16 cellular contexts compared by ENCODE assay signal in the genomic region with DNA sequence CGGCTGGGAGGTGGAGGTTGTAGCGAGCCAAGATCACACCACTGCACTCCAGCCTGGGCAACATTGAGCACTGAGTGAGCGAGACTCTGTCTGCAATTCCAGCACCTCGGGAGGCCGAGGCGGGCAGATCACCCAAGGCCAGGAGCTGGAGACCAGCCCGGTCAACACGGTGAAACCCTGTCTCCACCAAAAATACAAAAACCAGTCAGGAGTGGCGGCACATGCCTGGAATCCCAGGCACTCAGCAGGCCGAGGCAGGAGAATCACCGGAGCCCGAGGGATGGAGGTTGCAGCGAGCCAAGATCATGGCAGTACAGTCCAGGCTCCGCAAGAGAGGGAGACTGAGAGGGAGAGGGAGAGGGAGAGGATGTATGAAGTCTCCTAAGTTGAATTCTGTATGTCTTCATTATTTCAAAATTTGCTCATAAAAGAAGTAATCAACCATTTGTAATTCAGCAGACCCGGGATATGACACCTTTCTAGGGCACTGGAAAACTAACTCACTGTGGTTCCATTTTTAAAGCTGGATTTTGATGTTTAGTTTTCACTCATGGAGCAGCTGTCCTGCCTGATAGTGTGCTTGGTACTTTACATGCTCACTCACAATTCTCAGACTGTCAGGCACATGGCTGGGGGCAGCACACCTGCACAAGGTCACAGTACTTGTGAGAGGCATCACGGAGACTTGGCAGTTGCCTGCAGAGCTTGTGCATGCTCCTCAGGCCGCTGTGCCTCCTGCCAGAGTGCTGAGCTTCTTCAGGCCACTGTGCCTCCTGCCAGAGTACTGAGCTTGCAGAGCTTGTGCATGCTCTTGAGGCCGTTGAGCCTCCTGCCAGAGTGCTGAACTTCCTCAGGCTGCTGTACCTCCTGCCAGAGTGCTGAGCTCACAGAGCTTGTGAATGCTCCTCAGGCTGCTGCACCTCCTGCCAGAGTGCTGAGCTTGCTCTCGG.
DNase-seq lines count a peak whose midpoint lies in the region; ATAC-seq and TF ChIP-seq lines count a peak whose summit lies in the region.
"Had no signal": no experiment of that assay in that cellular context is flagged by ENCODE, and none has a peak within 500 bp of the region (broad histone marks: within the 10 kb centered on the region; RNA-seq: fewer than 3 reads in every experiment).

No MANE protein-coding gene starts in this region.

- no peaks in the 10 kb centered on the region for H4K20me1 ChIP-seq in neural progenitor cell (ENCODE audit: low read depth)
- H4K20me1 ChIP-seq: BLaER1 treated with 17β-estradiol and CSF1 and Interleukin-3, amounts not matched to agents 10 nM and 100 nM had no signal

- H3K27me3 ChIP-seq in lung (ENCODE audit: control insufficient read depth, insufficient read depth) (no peaks in the 10 kb centered on the region), stomach (no peaks in the 10 kb centered on the region), neural progenitor cell (no peaks in the 10 kb centered on the region)
- H3K27me3 ChIP-seq: BLaER1 treated with 17β-estradiol and CSF1 and Interleukin-3, amounts not matched to agents 10 nM and 100 nM had no signal

- peaks cover 8% of the 10 kb centered on the region for H3F3A ChIP-seq in neural progenitor cell (ENCODE audit: low read depth)

- no peak for ATAC-seq in Right ventricle myocardium inferior
- ATAC-seq in left ventricle myocardium superior: no peak
- ATAC-seq in lung (ENCODE audit: insufficient read depth, low FRiP score): no peak
- ATAC-seq in activated naive CD8-positive, alpha-beta T cell treated with anti-CD3 and anti-CD28 coated beads, Interleukin-2, amount 50 U/mL, for 24 hours: no peak
- ATAC-seq in HG03135 (IDR thresholded peaks at IDR 0.05; ENCODE audit: unreplicated experiment): no peak
- ATAC-seq: GM23338, HCT116 had no signal

- DNase-seq in Right ventricle myocardium inferior (ENCODE audit: missing footprints) (peak; percentile 14), left ventricle myocardium superior (no peak), RPMI8226 (peak; percentile 40), lung (ENCODE audit: low spot score) (peak; percentile 13), stomach (peak; percentile 11), neural progenitor cell (ENCODE audit: low spot score) (no peak)
- DNase-seq in activated naive CD8-positive, alpha-beta T cell treated with anti-CD3 and anti-CD28 coated beads, Interleukin-2, amount 50 U/mL, for 24 hours: no peak
- DNase-seq: NCI-H1417, NCI-H1930, NCI-H2171 treated with DMSO at 0.1 percent for 48 hours, NCI-H446 treated with DMSO at 0.1 percent for 48 hours, OCI-M1 had no signal

- no peak overlapping the region for H2AFZ ChIP-seq in neural progenitor cell (replicated peaks)
- H2AFZ ChIP-seq: GM23338 had no signal

- no peak overlapping the region for H3K4me3 Mint-ChIP-seq in neural progenitor cell
- no peak overlapping the region for H3K4me3 Mint-ChIP-seq in activated naive CD8-positive, alpha-beta T cell treated with anti-CD3 and anti-CD28 coated beads, Interleukin-2, amount 50 U/mL, for 24 hours
- H3K4me3 Mint-ChIP-seq: GM23338 had no signal

- intact Hi-C loops in Right ventricle myocardium inferior (cut with DNase I): no loop called here
- intact Hi-C loops in left ventricle myocardium superior (cut with micrococcal nuclease): no loop called here
- intact Hi-C loops in stomach (cut with DNase I; ENCODE audit: low total_unique reads): no loop called here

- no peaks in the 10 kb centered on the region for H3K79me2 ChIP-seq in neural progenitor cell (ENCODE audit: low read depth)

- TF ChIP-seq POLR2A in stomach (IDR thresholded peaks at IDR 0.05): no peak

- H3K4me1 Mint-ChIP-seq in neural progenitor cell: peaks cover 8% of the 10 kb centered on the region
- peaks cover 6% of the 10 kb centered on the region for H3K4me1 Mint-ChIP-seq in activated naive CD8-positive, alpha-beta T cell treated with anti-CD3 and anti-CD28 coated beads, Interleukin-2, amount 50 U/mL, for 24 hours
- H3K4me1 Mint-ChIP-seq: GM23338 had no signal

- WGBS in lung, 2 donors: 91 to 94% methylated on average over 19 of the region's 19 CpGs
- 83 to 93% (median 90%) methylated on average over 17 to 19 of the region's 19 CpGs for WGBS in stomach, 5 donors

- no peak overlapping the region for H3K4me2 ChIP-seq in neural progenitor cell
- H3K4me2 ChIP-seq: BLaER1 treated with 17β-estradiol and CSF1 and Interleukin-3, amounts not matched to agents 10 nM and 100 nM; GM23338 had no signal

- H3K36me3 ChIP-seq in lung (ENCODE audit: control insufficient read depth in 2 of 2, insufficient read depth in 2 of 2, low read length in 2 of 2) (no peaks in the 10 kb centered on the region), stomach (no peaks in the 10 kb centered on the region), neural progenitor cell (no peaks in the 10 kb centered on the region)

- no peak overlapping the region for H3K27ac ChIP-seq in lung (ENCODE audit: low read depth in 1 of 2, low read length in 1 of 2)
- no peak overlapping the region for H3K27ac ChIP-seq in stomach
- H3K27ac ChIP-seq in neural progenitor cell: no peak overlapping the region
- H3K27ac ChIP-seq: BLaER1 treated with 17β-estradiol and CSF1 and Interleukin-3, amounts not matched to agents 10 nM and 100 nM had no signal

- no peak for TF ChIP-seq EP300 in stomach (IDR thresholded peaks at IDR 0.05)

- H3K9me3 ChIP-seq in lung (ENCODE audit: control insufficient read depth in 2 of 2, insufficient read depth in 1 of 2, low read length in 1 of 2) (peaks cover 0 to 21% of the 10 kb centered on the region in 2 donors), stomach (peaks cover 2 to 21% (median 14%) of the 10 kb centered on the region in 4 donors), neural progenitor cell (ENCODE audit: low read depth) (no peaks in the 10 kb centered on the region)

- H3K4me1 ChIP-seq in lung (ENCODE audit: control insufficient read depth in 2 of 2, insufficient read depth in 2 of 2, low read length in 2 of 2) (peaks cover 0 to 19% of the 10 kb centered on the region in 2 donors), stomach (peaks cover 0 to 8% (median 5%) of the 10 kb centered on the region in 4 donors), neural progenitor cell (no peaks in the 10 kb centered on the region)

- H3K9ac ChIP-seq in neural progenitor cell: no peak overlapping the region
- H3K9ac ChIP-seq: BLaER1 treated with 17β-estradiol and CSF1 and Interleukin-3, amounts not matched to agents 10 nM and 100 nM had no signal

- H3K4me3 ChIP-seq in lung (no peak overlapping the region), stomach (no peak overlapping the region), neural progenitor cell (no peak overlapping the region)
- H3K4me3 ChIP-seq: GM23338 had no signal

- peaks cover 23% of the 10 kb centered on the region for H3K9me3 Mint-ChIP-seq in neural progenitor cell
- H3K9me3 Mint-ChIP-seq in activated naive CD8-positive, alpha-beta T cell treated with anti-CD3 and anti-CD28 coated beads, Interleukin-2, amount 50 U/mL, for 24 hours: peaks cover 6% of the 10 kb centered on the region

- H3K27me3 Mint-ChIP-seq in neural progenitor cell (ENCODE audit: insufficient read depth, low read depth): peaks cover 6% of the 10 kb centered on the region
- no peaks in the 10 kb centered on the region for H3K27me3 Mint-ChIP-seq in activated naive CD8-positive, alpha-beta T cell treated with anti-CD3 and anti-CD28 coated beads, Interleukin-2, amount 50 U/mL, for 24 hours

- TF ChIP-seq CTCF in lung (IDR thresholded peaks at IDR 0.05; ENCODE audit: control extremely low read depth, extremely low read depth) (no peak), stomach (IDR thresholded peaks at IDR 0.05) (no peak), neural progenitor cell (IDR thresholded peaks at IDR 0.05) (no peak)

- no peaks in the 10 kb centered on the region for H3K36me3 Mint-ChIP-seq in neural progenitor cell
- no peaks in the 10 kb centered on the region for H3K36me3 Mint-ChIP-seq in activated naive CD8-positive, alpha-beta T cell treated with anti-CD3 and anti-CD28 coated beads, Interleukin-2, amount 50 U/mL, for 24 hours (ENCODE audit: low read depth)

- no peak overlapping the region for H3K27ac Mint-ChIP-seq in neural progenitor cell
- no peak overlapping the region for H3K27ac Mint-ChIP-seq in activated naive CD8-positive, alpha-beta T cell treated with anti-CD3 and anti-CD28 coated beads, Interleukin-2, amount 50 U/mL, for 24 hours
- H3K27ac Mint-ChIP-seq: GM23338 had no signal

Comparison
In these comparisons a context has a peak if more than half of its experiments do, and no peak if none do; other contexts are left out.
1. DNase-seq: peak in Right ventricle myocardium inferior (single experiment), RPMI8226 (single experiment), lung (single experiment) and stomach (single experiment); none in left ventricle myocardium superior (single experiment), neural progenitor cell (single experiment) and activated naive CD8-positive, alpha-beta T cell treated with anti-CD3 and anti-CD28 coated beads, Interleukin-2, amount 50 U/mL, for 24 hours (single experiment).